ENCODE assay signal across 8 cellular contexts in genomic region chr11:95923730-95924413, GRCh38. TPM values are rescaled to one million over a fixed set of nuclear protein-coding genes. Genes with fewer than 3 reads are reported as not detected.
DNase-seq lines count a peak whose midpoint lies in the region; ATAC-seq and TF ChIP-seq lines count a peak whose summit lies in the region.

Gene MTMR2 (minus strand): TSS chr11:95924107. CDS start chr11:95923954, 153 bp downstream.

- peaks cover 0 to 7% (median 2%) of the 10 kb centered on the region in 4 donors for H3K4me1 ChIP-seq in Peyer's patch

- intact Hi-C loops in activated T-helper 2 cell treated with anti-CD3 and anti-CD28 coated beads, Interferon-gamma antibody, Interleukin-2, Interleukin-4, amounts not matched to agents 10 μg/mL and 5 μg/mL and 100 μg/mL, durations not matched to agents 14 hours and 24 hours and 36 hours (cut with micrococcal nuclease): loop anchor here (1.0 to 10.0 kb wide), 4 partner anchors 88 to 466 kb away; partner anchors contain the start of genes CEP57 and JRKL
- intact Hi-C loops in natural killer cell (cut with micrococcal nuclease): no loop called here

- H3K27me3 Mint-ChIP-seq in activated T-helper 2 cell treated with anti-CD3 and anti-CD28 coated beads, Interferon-gamma antibody, Interleukin-2, Interleukin-4, amounts not matched to agents 10 μg/mL and 5 μg/mL and 100 μg/mL, durations not matched to agents 14 hours and 24 hours and 36 hours (ENCODE audit: low read depth): peaks cover 6% of the 10 kb centered on the region
- H3K27me3 Mint-ChIP-seq in natural killer cell (ENCODE audit: low read depth in 2 of 2): peaks cover 15 to 22% of the 10 kb centered on the region in 2 donors

- DNase-seq in DMS 273 (lab: John Stamatoyannopoulos, UW; ENCODE audit: unreplicated experiment) (peak; percentile 72), HT-29 (ENCODE audit: low spot score) (peak; percentile 85), Peyer's patch (peak; percentile 69 to 87 (median 84)), fibroblast of peridontal ligament (ENCODE audit: extremely low read depth) (peak; percentile 68), natural killer cell (peak; percentile 56)
- DNase-seq in activated T-helper 2 cell treated with anti-CD3 and anti-CD28 coated beads, Interferon-gamma antibody, Interleukin-2, Interleukin-4, amounts not matched to agents 10 μg/mL and 5 μg/mL and 100 μg/mL, durations not matched to agents 14 hours and 24 hours and 36 hours (ENCODE audit: low spot score): peak; percentile 39
- peak; percentile 77 for DNase-seq in stimulated activated naive CD8-positive, alpha-beta T cell treated with anti-CD3 and anti-CD28 coated beads, Interleukin-15, Interleukin-2, amounts not matched to agents 100 U/mL and 50 U/mL, for 24 hours

- H3K27me3 ChIP-seq in Peyer's patch: no peaks in the 10 kb centered on the region

- peak within 1 kb of the TSS; percentile 84 to 96 (median 90) for H3K27ac ChIP-seq in Peyer's patch

- peaks cover 3% of the 10 kb centered on the region for H3K36me3 Mint-ChIP-seq in activated T-helper 2 cell treated with anti-CD3 and anti-CD28 coated beads, Interferon-gamma antibody, Interleukin-2, Interleukin-4, amounts not matched to agents 10 μg/mL and 5 μg/mL and 100 μg/mL, durations not matched to agents 14 hours and 24 hours and 36 hours (ENCODE audit: low read depth)
- no peaks in the 10 kb centered on the region for H3K36me3 Mint-ChIP-seq in natural killer cell

- H3K4me3 Mint-ChIP-seq in activated T-helper 2 cell treated with anti-CD3 and anti-CD28 coated beads, Interferon-gamma antibody, Interleukin-2, Interleukin-4, amounts not matched to agents 10 μg/mL and 5 μg/mL and 100 μg/mL, durations not matched to agents 14 hours and 24 hours and 36 hours (ENCODE audit: low read depth): peak within 1 kb of the TSS; percentile 100
- peak within 1 kb of the TSS; percentile 93 for H3K4me3 Mint-ChIP-seq in natural killer cell

- ATAC-seq in GM21360 (IDR thresholded peaks at IDR 0.05; ENCODE audit: unreplicated experiment) (peak; percentile 98), natural killer cell (peak; percentile 91 to 95 (median 94))
- peak; percentile 99 for ATAC-seq in stimulated activated naive CD8-positive, alpha-beta T cell treated with anti-CD3 and anti-CD28 coated beads, Interleukin-15, Interleukin-2, amounts not matched to agents 100 U/mL and 50 U/mL, for 24 hours

- TF ChIP-seq CTCF in Peyer's patch (IDR thresholded peaks at IDR 0.05): no peak
- TF ChIP-seq CTCF in natural killer cell (IDR thresholded peaks at IDR 0.05): no peak

- peak; percentile 37 to 46 for TF ChIP-seq POLR2A in Peyer's patch (IDR thresholded peaks at IDR 0.05)

- H3K27ac Mint-ChIP-seq in activated T-helper 2 cell treated with anti-CD3 and anti-CD28 coated beads, Interferon-gamma antibody, Interleukin-2, Interleukin-4, amounts not matched to agents 10 μg/mL and 5 μg/mL and 100 μg/mL, durations not matched to agents 14 hours and 24 hours and 36 hours: peak within 1 kb of the TSS; percentile 99
- peak within 1 kb of the TSS; percentile 87 to 94 for H3K27ac Mint-ChIP-seq in natural killer cell

- H3K9me3 ChIP-seq in Peyer's patch: no peaks in the 10 kb centered on the region

- H3K9me3 Mint-ChIP-seq in activated T-helper 2 cell treated with anti-CD3 and anti-CD28 coated beads, Interferon-gamma antibody, Interleukin-2, Interleukin-4, amounts not matched to agents 10 μg/mL and 5 μg/mL and 100 μg/mL, durations not matched to agents 14 hours and 24 hours and 36 hours: no peaks in the 10 kb centered on the region
- no peaks in the 10 kb centered on the region for H3K9me3 Mint-ChIP-seq in natural killer cell

- H3K36me3 ChIP-seq in Peyer's patch: no peaks in the 10 kb centered on the region

- H3K4me3 ChIP-seq in Peyer's patch: peak within 1 kb of the TSS; percentile 62 to 89 (median 80)

- H3K4me1 Mint-ChIP-seq in activated T-helper 2 cell treated with anti-CD3 and anti-CD28 coated beads, Interferon-gamma antibody, Interleukin-2, Interleukin-4, amounts not matched to agents 10 μg/mL and 5 μg/mL and 100 μg/mL, durations not matched to agents 14 hours and 24 hours and 36 hours (ENCODE audit: low read depth): peaks cover 23% of the 10 kb centered on the region
- peaks cover 25 to 27% of the 10 kb centered on the region in 2 donors for H3K4me1 Mint-ChIP-seq in natural killer cell

RNA-seq across cellular contexts. Expression of gene MTMR2, which starts in this region (rescaled TPM):
- total RNA-seq in HT-29 (2014; rRNA removed; shearing (Covaris generic)): 20.8 and 22.2 TPM in 2 replicates
- total RNA-seq in Peyer's patch: 10 to 100 TPM in 3 of 4 donors, 1 to 10 TPM in 1; 7.9 to 17.3 (median 11.1) TPM
- total RNA-seq in activated T-helper 2 cell treated with anti-CD3 and anti-CD28 coated beads, Interferon-gamma antibody, Interleukin-2, Interleukin-4, amounts not matched to agents 10 μg/mL and 5 μg/mL and 100 μg/mL, durations not matched to agents 14 hours and 24 hours and 36 hours: 41.7 and 45.4 TPM in 2 replicates
- 10 to 100 TPM; 21.7 to 22.5 (median 21.8) TPM for total RNA-seq in natural killer cell

Comparison
In these comparisons a context has a peak if more than half of its experiments do, and no peak if none do; other contexts are left out.
1. Peak in every context shown above with its lines: DNase-seq, ATAC-seq, H3K4me3 ChIP-seq and H3K27ac ChIP-seq.